16 cellular contexts compared by ENCODE assay signal in genomic region chr11:14423633-14424032, GRCh38.
DNase-seq lines count a peak whose midpoint lies in the region; ATAC-seq and TF ChIP-seq lines count a peak whose summit lies in the region.
"Had no signal": no experiment of that assay in that cellular context is flagged by ENCODE, and none has a peak within 500 bp of the region (broad histone marks: within the 10 kb centered on the region; RNA-seq: fewer than 3 reads in every experiment).

No MANE protein-coding gene starts in this region.

- no peak for ATAC-seq in psoas muscle
- ATAC-seq: effector memory CD8-positive, alpha-beta T cell; HCT116 had no signal

- H3K27ac ChIP-seq in GM23248 (peak overlapping the region; percentile 68), psoas muscle (peak overlapping the region; percentile 65), adrenal gland (peak overlapping the region in 1 of 5 donors; percentile 18)
- H3K27ac ChIP-seq: VCaP had no signal

- peak overlapping the region; percentile 28 for H3K9ac ChIP-seq in GM23248

- H3K9me2 ChIP-seq in GM23248 (ENCODE audit: insufficient read depth), result no peaks in the 10 kb centered on the region

- H2AFZ ChIP-seq in GM23248, result 0 out of 2 replicates have a peak overlapping the region, but pooled peaks have one; percentile 15

- H3K4me3 ChIP-seq in GM23248 (0 out of 2 replicates have a peak overlapping the region, but pooled peaks have one; percentile 2), cardiac fibroblast (replicated peaks in 1 of 2; ENCODE audit: low read depth in 2 of 2, low read length in 2 of 2) (no peak overlapping the region), psoas muscle (no peak overlapping the region), adrenal gland (no peak overlapping the region)

- H3K4me2 ChIP-seq in GM23248 (ENCODE audit: unreplicated experiment), result peak overlapping the region; percentile 55

- no peaks in the 10 kb centered on the region for H4K20me1 ChIP-seq in GM23248 (ENCODE audit: insufficient read depth)

- intact Hi-C loops in psoas muscle (cut with DNase I), result loop anchor here (2.0 to 5.0 kb wide), 2 partner anchors 41 to 47 kb away; no protein-coding TSS in a partner anchor
- intact Hi-C loops in adrenal gland (cut with DNase I), result no loop called here

- H3K27me3 ChIP-seq in GM23248 (replicated peaks; ENCODE audit: insufficient read depth) (no peaks in the 10 kb centered on the region), psoas muscle (ENCODE audit: insufficient read depth in 3 of 3, low read length in 2 of 3) (no peaks in the 10 kb centered on the region), adrenal gland (no peaks in the 10 kb centered on the region)

- WGBS in GM23248 (ENCODE audit: low coverage in 1 of 2, low lambda C conversion rate in 2 of 2, missing lambda C conversion rate in 2 of 2), 2 experiments, result 33 to 39% methylated on average over 2 of the region's 2 CpGs
- WGBS in psoas muscle, 3 donors, result 75 to 88% (median 87%) methylated on average over 2 of the region's 2 CpGs
- WGBS in adrenal gland, 4 donors, result 56 to 67% (median 60%) methylated on average over 2 of the region's 2 CpGs

- in situ Hi-C loops in GM23248 (cut with MboI), result no loop called here
- in situ Hi-C loops in GM13976 (cut with MboI; ENCODE audit: low sequenced_read_pairs, unreplicated experiment), result loop anchor here (25.0 kb wide), 1 partner anchor 461 kb away; the partner anchor contains the start of gene SPON1

- peaks cover 34% of the 10 kb centered on the region for H3F3A ChIP-seq in GM23248 (ENCODE audit: insufficient read depth)

- TF ChIP-seq CTCF in cardiac fibroblast (IDR thresholded peaks at IDR 0.05; ENCODE audit: low read depth, low read length), result no peak
- no peak for TF ChIP-seq CTCF in psoas muscle (IDR thresholded peaks at IDR 0.05)
- TF ChIP-seq CTCF in adrenal gland (IDR thresholded peaks at IDR 0.05), result no peak
- no peak for TF ChIP-seq CTCF in GM13976 (IDR thresholded peaks at IDR 0.05; ENCODE audit: borderline replicate concordance, control extremely low read depth, extremely low read depth, insufficient read depth, missing control alignments)

- DNase-seq in GM23248 (peak; percentile 42), NOMO-1 treated with DMSO at 0.1 percent for 48 hours (lab: John Stamatoyannopoulos, UW; ENCODE audit: unreplicated experiment) (peak; percentile 92), cardiac fibroblast (ENCODE audit: low read depth in 2 of 2) (peak; percentile 69 to 73), psoas muscle (no peak), NK-92 (lab: John Stamatoyannopoulos, UW; ENCODE audit: unreplicated experiment) (no peak), adrenal gland (no peak), GM13976 (ENCODE audit: low spot score) (no peak)
- DNase-seq: activated CD8-positive, alpha-beta memory T cell treated with anti-CD3 and anti-CD28 coated beads, Interleukin-2, amount 50 U/mL, for 4 hours; aorta; Calu3; effector memory CD8-positive, alpha-beta T cell; posterior cingulate gyrus; stimulated activated CD4-positive, alpha-beta T cell treated with anti-CD3 and anti-CD28 coated beads, Interleukin-4, amount 100 ng/mL, for 1 hour; stimulated activated naive CD4-positive, alpha-beta T cell treated with Interleukin-2 at 50 U/mL for 16 hours had no signal

- H3K9me3 ChIP-seq in GM23248 (ENCODE audit: low read depth) (no peaks in the 10 kb centered on the region), psoas muscle (no peaks in the 10 kb centered on the region), adrenal gland (replicated peaks in 1 of 3) (no peaks in the 10 kb centered on the region)

- H3K36me3 ChIP-seq in GM23248 (ENCODE audit: low read depth) (no peaks in the 10 kb centered on the region), psoas muscle (ENCODE audit: insufficient read depth in 1 of 2, low read depth in 1 of 2) (no peaks in the 10 kb centered on the region), adrenal gland (replicated peaks in 1 of 2) (no peaks in the 10 kb centered on the region)

- H3K4me1 ChIP-seq in GM23248 (ENCODE audit: insufficient read depth) (peaks cover 50% of the 10 kb centered on the region), psoas muscle (peaks cover 30% of the 10 kb centered on the region), adrenal gland (replicated peaks in 1 of 2) (peaks cover 8 to 17% of the 10 kb centered on the region in 2 donors)

- H3K79me2 ChIP-seq in GM23248 (ENCODE audit: insufficient read depth), result no peaks in the 10 kb centered on the region

- no peak for TF ChIP-seq POLR2A in adrenal gland (IDR thresholded peaks at IDR 0.05)

Comparison
In these comparisons a context has a peak if more than half of its experiments do, and no peak if none do; other contexts are left out.
1. DNase-seq: peak in GM23248 (single experiment), NOMO-1 treated with DMSO at 0.1 percent for 48 hours (single experiment) and cardiac fibroblast (2 of 2); none in psoas muscle (0 of 2), NK-92 (single experiment), adrenal gland (0 of 7) and GM13976 (single experiment).
2. intact Hi-C loops: an anchor here in psoas muscle (2.0 to 5.0 kb wide); none called in adrenal gland.